13 cellular contexts compared by ENCODE assay signal in genomic region chr17:71633391-71633849, GRCh38.
A peak's percentile ranks its signal among the peaks of the same experiment; 100 is the strongest.
DNase-seq lines count a peak whose midpoint lies in the region; ATAC-seq and TF ChIP-seq lines count a peak whose summit lies in the region.
"Had no signal": no experiment of that assay in that cellular context is flagged by ENCODE, and none has a peak within 500 bp of the region (broad histone marks: within the 10 kb centered on the region; RNA-seq: fewer than 3 reads in every experiment).

No MANE protein-coding gene starts in this region.

- H3K27me3 Mint-ChIP-seq in activated naive CD4-positive, alpha-beta T cell treated with anti-CD3 and anti-CD28 coated beads for 36 hours (ENCODE audit: low read depth): peaks cover 2% of the 10 kb centered on the region
- peaks cover 3% of the 10 kb centered on the region for H3K27me3 Mint-ChIP-seq in activated T-helper 17 cell treated with anti-CD3 and anti-CD28 coated beads, Interleukin-2, amount 50 U/mL, for 72 hours
- H3K27me3 Mint-ChIP-seq: stimulated activated naive CD8-positive, alpha-beta T cell treated with anti-CD3 and anti-CD28 coated beads, Interleukin-15, amount 100 ng/mL, for 72 hours had no signal

- CTCF ChIA-PET in PC-9 (lab: Charles Lee): no interaction called here
- CTCF ChIA-PET in activated naive CD4-positive, alpha-beta T cell treated with anti-CD3 and anti-CD28 coated beads for 36 hours (lab: Charles Lee): no interaction called here

- DNase-seq in GM23248 (peak; percentile 89), PC-9 (peak; percentile 65 to 97), epithelial cell of proximal tubule (ENCODE audit: low read depth) (peak; percentile 72), prostate gland (ENCODE audit: low spot score) (peak; percentile 33)
- no peak for DNase-seq in activated naive CD4-positive, alpha-beta T cell treated with anti-CD3 and anti-CD28 coated beads for 36 hours
- DNase-seq: activated CD8-positive, alpha-beta memory T cell treated with anti-CD3 and anti-CD28 coated beads, Interleukin-2, amount 50 U/mL, for 4 hours; H9; heart right ventricle; stimulated activated CD4-positive, alpha-beta T cell treated with anti-CD3 and anti-CD28 coated beads, Interleukin-15, amount 100 ng/mL, for 24 hours; stimulated activated naive CD8-positive, alpha-beta T cell treated with anti-CD3 and anti-CD28 coated beads, Interleukin-15, amount 100 ng/mL, for 72 hours had no signal

- H3K9me3 ChIP-seq in GM23248 (ENCODE audit: low read depth) (no peaks in the 10 kb centered on the region), PC-9 (ENCODE audit: insufficient read depth, low read depth) (peaks cover 7% of the 10 kb centered on the region), prostate gland (no peaks in the 10 kb centered on the region)
- H3K9me3 ChIP-seq: heart right ventricle had no signal

- H3K4me2 ChIP-seq in GM23248 (ENCODE audit: unreplicated experiment) (peak overlapping the region; percentile 60), PC-9 (peak overlapping the region; percentile 45)

- no peak for TF ChIP-seq POLR2A in prostate gland (IDR thresholded peaks at IDR 0.05)

- BruUV-seq in PC-9 (replicated peaks; lab: Mats Ljungman, UMichigan): no TSS peak

- intact Hi-C loops in PC-9 (cut with micrococcal nuclease; ENCODE audit: unreplicated experiment): loop anchor here (1.0 to 5.0 kb wide), 8 partner anchors 160 to 705 kb away; no protein-coding TSS in a partner anchor
- intact Hi-C loops in prostate gland (cut with DNase I): no loop called here
- intact Hi-C loops in activated naive CD4-positive, alpha-beta T cell treated with anti-CD3 and anti-CD28 coated beads for 36 hours (cut with micrococcal nuclease): no loop called here

- no peaks in the 10 kb centered on the region for H4K20me1 ChIP-seq in GM23248 (ENCODE audit: insufficient read depth)
- H4K20me1 ChIP-seq in PC-9 (ENCODE audit: insufficient read depth): no peaks in the 10 kb centered on the region

- no peaks in the 10 kb centered on the region for H3K4me1 Mint-ChIP-seq in activated naive CD4-positive, alpha-beta T cell treated with anti-CD3 and anti-CD28 coated beads for 36 hours (ENCODE audit: low read depth)
- H3K4me1 Mint-ChIP-seq in activated T-helper 17 cell treated with anti-CD3 and anti-CD28 coated beads, Interleukin-2, amount 50 U/mL, for 72 hours: no peaks in the 10 kb centered on the region
- H3K4me1 Mint-ChIP-seq: H9; stimulated activated naive CD8-positive, alpha-beta T cell treated with anti-CD3 and anti-CD28 coated beads, Interleukin-15, amount 100 ng/mL, for 72 hours had no signal

- H3K4me3 ChIP-seq in GM23248: peak overlapping the region; percentile 43
- no peak overlapping the region; the same call in 1 of the 2 replicates for H3K4me3 ChIP-seq in PC-9
- no peak overlapping the region for H3K4me3 ChIP-seq in epithelial cell of proximal tubule (ENCODE audit: low read depth, low read length)
- H3K4me3 ChIP-seq in prostate gland: no peak overlapping the region
- H3K4me3 ChIP-seq: heart right ventricle had no signal

- no peak overlapping the region for H3K27ac Mint-ChIP-seq in activated naive CD4-positive, alpha-beta T cell treated with anti-CD3 and anti-CD28 coated beads for 36 hours
- no peak overlapping the region for H3K27ac Mint-ChIP-seq in activated T-helper 17 cell treated with anti-CD3 and anti-CD28 coated beads, Interleukin-2, amount 50 U/mL, for 72 hours
- H3K27ac Mint-ChIP-seq: H9; stimulated activated naive CD8-positive, alpha-beta T cell treated with anti-CD3 and anti-CD28 coated beads, Interleukin-15, amount 100 ng/mL, for 72 hours had no signal

- H3K9me3 Mint-ChIP-seq in activated naive CD4-positive, alpha-beta T cell treated with anti-CD3 and anti-CD28 coated beads for 36 hours: peaks cover 5% of the 10 kb centered on the region
- peaks cover 4% of the 10 kb centered on the region for H3K9me3 Mint-ChIP-seq in activated T-helper 17 cell treated with anti-CD3 and anti-CD28 coated beads, Interleukin-2, amount 50 U/mL, for 72 hours

- H3K9me2 ChIP-seq in GM23248 (ENCODE audit: insufficient read depth) (no peaks in the 10 kb centered on the region), PC-9 (ENCODE audit: insufficient read depth) (no peaks in the 10 kb centered on the region)

- H3K27me3 ChIP-seq in GM23248 (replicated peaks; ENCODE audit: insufficient read depth) (no peaks in the 10 kb centered on the region), PC-9 (ENCODE audit: insufficient read depth, low read depth) (no peaks in the 10 kb centered on the region), prostate gland (replicated peaks; ENCODE audit: insufficient read depth) (no peaks in the 10 kb centered on the region)

- H3K36me3 Mint-ChIP-seq in activated naive CD4-positive, alpha-beta T cell treated with anti-CD3 and anti-CD28 coated beads for 36 hours (ENCODE audit: low read depth): no peaks in the 10 kb centered on the region
- H3K36me3 Mint-ChIP-seq in activated T-helper 17 cell treated with anti-CD3 and anti-CD28 coated beads, Interleukin-2, amount 50 U/mL, for 72 hours (ENCODE audit: low read depth): no peaks in the 10 kb centered on the region

- no peaks in the 10 kb centered on the region for H3K36me3 ChIP-seq in GM23248 (ENCODE audit: low read depth)
- no peaks in the 10 kb centered on the region for H3K36me3 ChIP-seq in PC-9 (ENCODE audit: low read depth)
- no peaks in the 10 kb centered on the region for H3K36me3 ChIP-seq in prostate gland
- H3K36me3 ChIP-seq: heart right ventricle had no signal

- H3K9ac ChIP-seq in GM23248: no peak overlapping the region

- in situ Hi-C loops in GM23248 (cut with MboI): no loop called here

- H2AFZ ChIP-seq in GM23248: no peak overlapping the region
- H2AFZ ChIP-seq in PC-9: no peak overlapping the region

- ATAC-seq in activated T-helper 17 cell treated with anti-CD3 and anti-CD28 coated beads, Interleukin-2, amount 50 U/mL, for 72 hours (replicated peaks): no peak
- ATAC-seq in HG02798 (IDR thresholded peaks at IDR 0.05; ENCODE audit: poor library complexity, unreplicated experiment): no peak
- no peak for ATAC-seq in HG03457 (IDR thresholded peaks at IDR 0.05; ENCODE audit: unreplicated experiment)
- ATAC-seq: heart right ventricle; stimulated activated naive CD8-positive, alpha-beta T cell treated with anti-CD3 and anti-CD28 coated beads, Interleukin-15, amount 100 ng/mL, for 72 hours had no signal

- H3K79me2 ChIP-seq in GM23248 (ENCODE audit: insufficient read depth): no peaks in the 10 kb centered on the region
- H3K79me2 ChIP-seq in PC-9 (ENCODE audit: low read depth): no peaks in the 10 kb centered on the region

- TF ChIP-seq CTCF in PC-9 (conservative IDR thresholded peaks at IDR 0.05): no peak
- TF ChIP-seq CTCF in epithelial cell of proximal tubule (conservative IDR thresholded peaks at IDR 0.05; ENCODE audit: low read depth, low read length): no peak
- TF ChIP-seq CTCF in prostate gland (IDR thresholded peaks at IDR 0.05): no peak

- H3F3A ChIP-seq in GM23248 (ENCODE audit: insufficient read depth): peaks cover 39% of the 10 kb centered on the region
- peaks cover 33% of the 10 kb centered on the region for H3F3A ChIP-seq in PC-9 (ENCODE audit: insufficient read depth, low read depth)

- peaks cover 48% of the 10 kb centered on the region for H3K4me1 ChIP-seq in GM23248 (ENCODE audit: insufficient read depth)
- H3K4me1 ChIP-seq in PC-9 (replicated peaks; ENCODE audit: insufficient read depth): peaks cover 35% of the 10 kb centered on the region
- no peaks in the 10 kb centered on the region for H3K4me1 ChIP-seq in prostate gland (replicated peaks)
- H3K4me1 ChIP-seq: heart right ventricle had no signal

- POLR2A ChIA-PET in PC-9 (lab: Charles Lee; ENCODE audit: unreplicated experiment): interaction anchor here (0.6 kb wide), 1 partner anchor 487 kb away, joined by 3 read pairs; no protein-coding TSS in a partner anchor

- H3K27ac ChIP-seq in GM23248 (peak overlapping the region; percentile 58), PC-9 (peak overlapping the region; percentile 72), prostate gland (no peak overlapping the region)
- H3K27ac ChIP-seq: heart right ventricle had no signal

- 2 to 3% methylated on average over 4 of the region's 4 CpGs for WGBS in GM23248 (ENCODE audit: low coverage in 1 of 2, low lambda C conversion rate in 2 of 2, missing lambda C conversion rate in 2 of 2), 2 experiments
- 21% methylated on average over 4 of the region's 4 CpGs for WGBS in prostate gland

- H3K4me3 Mint-ChIP-seq in activated naive CD4-positive, alpha-beta T cell treated with anti-CD3 and anti-CD28 coated beads for 36 hours: no peak overlapping the region
- no peak overlapping the region for H3K4me3 Mint-ChIP-seq in activated T-helper 17 cell treated with anti-CD3 and anti-CD28 coated beads, Interleukin-2, amount 50 U/mL, for 72 hours
- H3K4me3 Mint-ChIP-seq: H9; stimulated activated naive CD8-positive, alpha-beta T cell treated with anti-CD3 and anti-CD28 coated beads, Interleukin-15, amount 100 ng/mL, for 72 hours had no signal

Comparison
In these comparisons a context has a peak if more than half of its experiments do, and no peak if none do; other contexts are left out.
1. H3K27ac ChIP-seq: peak in GM23248 (single experiment) and PC-9 (single experiment); none in prostate gland (0 of 2).